Comparison of ENCODE assay signal across 25 cellular contexts in the genomic region with DNA sequence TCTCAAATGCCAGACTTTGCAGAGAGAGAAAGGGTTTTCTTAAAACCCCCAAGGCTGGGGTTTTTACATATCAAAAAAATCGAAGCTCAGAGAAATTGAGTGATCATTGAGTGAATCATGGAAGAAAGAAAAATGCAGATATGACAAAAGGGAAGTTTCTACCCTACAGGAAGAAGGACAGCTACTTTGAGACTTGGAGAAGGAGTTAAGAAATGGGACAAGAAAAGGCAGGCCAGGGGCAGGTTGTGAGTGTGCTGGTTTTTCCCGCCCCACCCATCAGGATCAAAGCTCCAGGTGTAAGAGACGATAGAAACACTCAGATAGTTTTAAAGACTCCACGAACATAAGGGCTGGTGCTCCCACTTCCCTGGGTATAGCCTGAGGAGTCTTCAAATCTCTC. TPM values are rescaled to one million over a fixed set of nuclear protein-coding genes. Genes with fewer than 3 reads are reported as not detected.
"Had no signal": no experiment of that assay in that cellular context is flagged by ENCODE, and none has a peak within 500 bp of the region (broad histone marks: within the 10 kb centered on the region; RNA-seq: fewer than 3 reads in every experiment).

No MANE protein-coding gene starts in this region.

- H3K4me3 ChIP-seq: coronary artery, lung, right atrium auricular region, tibial nerve, vagina had no signal

- H3K36me3 Mint-ChIP-seq: T-cell had no signal

- H3K36me3 ChIP-seq: brain microvascular endothelial cell, right atrium auricular region, tibial nerve, vagina had no signal

- H3K4me3 Mint-ChIP-seq: activated CD4-positive, alpha-beta T cell treated with anti-CD3 and anti-CD28 coated beads, Interleukin-2, amount 10 ng/mL, durations not matched to agents 24 days and 14 days; activated T-cell treated with anti-CD3 and anti-CD28 coated beads, Interleukin-2, amount 50 U/mL, for 4 hours had no signal

- H3K27ac Mint-ChIP-seq: activated CD4-positive, alpha-beta T cell treated with anti-CD3 and anti-CD28 coated beads, Interleukin-2, amount 10 ng/mL, durations not matched to agents 24 days and 14 days; progenitor cell of endocrine pancreas; T-cell had no signal

- DNase-seq: activated CD4-positive, alpha-beta T cell treated with anti-CD3 and anti-CD28 coated beads, Interleukin-2, amount 10 ng/mL, durations not matched to agents 24 days and 14 days; activated CD8-positive, alpha-beta memory T cell treated with anti-CD3 and anti-CD28 coated beads, Interleukin-2, amount 50 U/mL, for 4 hours; activated effector memory CD4-positive, alpha-beta T cell treated with anti-CD3 and anti-CD28 coated beads, Interleukin-2, amount 50 U/mL, for 16 hours; activated naive CD4-positive, alpha-beta T cell treated with anti-CD3 and anti-CD28 coated beads, Interleukin-2, amount 50 U/mL, for 16 hours; activated T-cell treated with anti-CD3 and anti-CD28 coated beads, Interleukin-2, amount 50 U/mL, for 4 hours; aorta; brain microvascular endothelial cell; foreskin fibroblast; glutamatergic neuron; hypothalamus; islet precursor cell; midbrain; occipital lobe; stimulated activated CD4-positive, alpha-beta T cell treated with anti-CD3 and anti-CD28 coated beads, Interleukin-12 subunit alpha, Interleukin-12 subunit beta, amount 100 ng/mL, for 4 hours; stimulated activated CD4-positive, alpha-beta T cell treated with anti-CD3 and anti-CD28 coated beads, Interleukin-1b, Interleukin-23, amount 100 ng/mL, for 48 hours; stimulated activated CD8-positive, alpha-beta memory T cell treated with anti-CD3 and anti-CD28 coated beads, Interleukin-4, amount 100 ng/mL, for 48 hours; stimulated activated naive CD4-positive, alpha-beta T cell; substantia nigra; T-cell had no signal

- H3K9me3 ChIP-seq: right atrium auricular region, tibial nerve, vagina had no signal

- H3K27ac ChIP-seq: brain microvascular endothelial cell, coronary artery, right atrium auricular region, tibial nerve, vagina had no signal

- H3K9me3 Mint-ChIP-seq: activated CD4-positive, alpha-beta T cell treated with anti-CD3 and anti-CD28 coated beads, Interleukin-2, amount 10 ng/mL, durations not matched to agents 24 days and 14 days; activated T-cell treated with anti-CD3 and anti-CD28 coated beads, Interleukin-2, amount 50 U/mL, for 4 hours; T-cell had no signal

- H3K27me3 ChIP-seq: brain microvascular endothelial cell, right atrium auricular region, tibial nerve, vagina had no signal

- ATAC-seq: activated T-cell treated with anti-CD3 and anti-CD28 coated beads, Interleukin-2, amount 50 U/mL, for 4 hours; T-cell had no signal

RNA-seq across cellular contexts. Expression of a gene that starts 18.6 kb away (rescaled TPM):
- total RNA-seq: right atrium auricular region had no signal
